10 cellular contexts compared by ENCODE assay signal in the genomic region with DNA sequence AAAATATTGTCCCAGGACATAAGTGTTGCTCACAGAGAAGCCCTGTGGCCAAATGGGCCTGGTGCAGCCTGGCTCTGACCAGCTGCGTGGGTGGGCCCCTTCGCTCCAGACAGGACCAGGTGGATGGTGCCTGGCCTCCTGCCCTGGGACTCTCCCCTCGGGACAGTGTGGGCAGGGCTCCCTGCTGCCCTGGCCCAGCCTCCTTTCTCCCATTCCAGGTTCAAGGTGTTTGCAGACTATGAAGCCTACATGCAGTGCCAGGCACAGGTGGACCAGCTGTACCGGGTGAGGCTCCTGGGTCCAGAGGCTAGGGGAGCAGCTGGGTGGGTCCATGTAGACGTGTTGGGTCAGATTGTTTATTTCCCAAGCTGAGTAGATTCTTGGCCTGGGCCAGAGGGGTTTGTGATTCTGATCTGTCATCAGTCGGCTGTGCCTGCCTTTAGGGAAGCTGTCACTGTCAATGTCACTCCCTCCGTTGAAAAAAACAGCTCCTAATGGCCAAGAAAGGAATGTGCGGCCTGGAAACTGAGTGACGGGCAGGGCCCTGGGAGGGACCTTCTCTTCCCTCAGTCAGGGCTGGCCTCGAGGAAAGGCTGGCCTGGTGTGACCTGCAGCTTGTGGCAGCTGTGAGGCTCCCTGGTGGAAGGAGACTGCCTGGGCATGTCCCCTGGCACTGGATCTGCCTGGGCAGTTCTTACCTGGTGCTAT. TPM values are rescaled to one million over a fixed set of nuclear protein-coding genes. Genes with fewer than 3 reads are reported as not detected.
A peak's percentile ranks its signal among the peaks of the same experiment; 100 is the strongest.
DNase-seq lines count a peak whose midpoint lies in the region; ATAC-seq and FAIRE-seq lines count a peak whose summit lies in the region.
"Had no signal": no experiment of that assay in that cellular context is flagged by ENCODE, and none has a peak within 500 bp of the region (broad histone marks: within the 10 kb centered on the region; RNA-seq: fewer than 3 reads in every experiment).

No MANE protein-coding gene starts in this region.

- H3K36me3 ChIP-seq in GM23248 (ENCODE audit: low read depth) (no peaks in the 10 kb centered on the region), small intestine (ENCODE audit: control insufficient read depth in 2 of 2, insufficient read depth in 2 of 2, low read length in 2 of 2) (peaks cover 3% of the 10 kb centered on the region in 2 donors)

- peak; percentile 29 for DNase-seq in GM23248
- DNase-seq in hepatic stellate cell (ENCODE audit: low spot score) = peak; percentile 49
- peak; percentile 69 for DNase-seq in small intestine
- DNase-seq in NCI-H146 treated with DMSO at 0.1 percent for 48 hours (lab: John Stamatoyannopoulos, UW; ENCODE audit: unreplicated experiment) = no peak
- DNase-seq in activated naive CD4-positive, alpha-beta T cell treated with anti-CD3 and anti-CD28 coated beads for 36 hours = no peak
- no peak for DNase-seq in stimulated activated CD4-positive, alpha-beta T cell treated with anti-CD3 and anti-CD28 coated beads, Interleukin-4, amount 100 ng/mL, for 24 hours
- DNase-seq: NCI-H446; stimulated activated CD4-positive, alpha-beta T cell treated with anti-CD3 and anti-CD28 coated beads, Interleukin-15, amount 100 ng/mL, for 24 hours had no signal

- H3K9me3 Mint-ChIP-seq in activated naive CD4-positive, alpha-beta T cell treated with anti-CD3 and anti-CD28 coated beads for 36 hours = no peaks in the 10 kb centered on the region

- H3K4me3 ChIP-seq in GM23248 = no peak overlapping the region
- H3K4me3 ChIP-seq in small intestine (ENCODE audit: low read depth in 1 of 2, low read length in 2 of 2) = no peak overlapping the region

- H3K27ac Mint-ChIP-seq in activated naive CD4-positive, alpha-beta T cell treated with anti-CD3 and anti-CD28 coated beads for 36 hours = no peak overlapping the region

- H3K4me1 ChIP-seq in GM23248 (ENCODE audit: insufficient read depth) (no peaks in the 10 kb centered on the region; the same call in 1 of the 2 replicates), small intestine (ENCODE audit: control insufficient read depth in 2 of 2, insufficient read depth in 1 of 2, low read depth in 1 of 2, low read length in 1 of 2) (peaks cover 0 to 1% of the 10 kb centered on the region in 2 donors)

- no peak overlapping the region for H3K4me2 ChIP-seq in GM23248 (ENCODE audit: unreplicated experiment)

- H3K79me2 ChIP-seq in GM23248 (ENCODE audit: insufficient read depth) = no peaks in the 10 kb centered on the region

- CTCF ChIA-PET in activated naive CD4-positive, alpha-beta T cell treated with anti-CD3 and anti-CD28 coated beads for 36 hours (lab: Charles Lee) = interaction anchor here (0.8 to 3.9 kb wide), 13 partner anchors 12 to 301 kb away, joined by 3 to 49 read pairs (median 4); no protein-coding TSS in a partner anchor

- WGBS in GM23248 (ENCODE audit: low coverage in 1 of 2, low lambda C conversion rate in 2 of 2, missing lambda C conversion rate in 2 of 2), 2 experiments = 42 to 44% methylated on average over 10 of the region's 10 CpGs
- 33 to 54% (median 49%) methylated on average over 10 of the region's 10 CpGs for WGBS in small intestine, 3 donors

- H3K4me1 Mint-ChIP-seq in activated naive CD4-positive, alpha-beta T cell treated with anti-CD3 and anti-CD28 coated beads for 36 hours (ENCODE audit: low read depth) = no peaks in the 10 kb centered on the region

- no peaks in the 10 kb centered on the region for H3K27me3 ChIP-seq in GM23248 (replicated peaks; ENCODE audit: insufficient read depth)
- no peaks in the 10 kb centered on the region for H3K27me3 ChIP-seq in small intestine (ENCODE audit: control insufficient read depth in 2 of 2, insufficient read depth in 2 of 2, low read length in 2 of 2)

- peaks cover 1% of the 10 kb centered on the region for H3K36me3 Mint-ChIP-seq in activated naive CD4-positive, alpha-beta T cell treated with anti-CD3 and anti-CD28 coated beads for 36 hours (ENCODE audit: low read depth)

- H3K27ac ChIP-seq in GM23248 (no peak overlapping the region), angular gyrus (ENCODE audit: low read depth, low read length) (peak overlapping the region; percentile 24), small intestine (ENCODE audit: low read depth in 1 of 2, low read length in 1 of 2) (peak overlapping the region; percentile 17 to 59)

- in situ Hi-C loops in GM23248 (cut with MboI) = loop anchor here (5.0 to 10.0 kb wide), 2 partner anchors 107 to 301 kb away; partner anchors contain the start of gene APMAP

- no peak for FAIRE-seq in small intestine (lab: Jason Lieb, UNC)

- H4K20me1 ChIP-seq in GM23248 (ENCODE audit: insufficient read depth) = no peaks in the 10 kb centered on the region

- H3K9me2 ChIP-seq in GM23248 (ENCODE audit: insufficient read depth) = no peaks in the 10 kb centered on the region

- intact Hi-C loops in activated naive CD4-positive, alpha-beta T cell treated with anti-CD3 and anti-CD28 coated beads for 36 hours (cut with micrococcal nuclease) = loop anchor here (2.0 to 5.0 kb wide), 3 partner anchors 48 to 301 kb away; partner anchors contain the start of gene PYGB

- H3K27me3 Mint-ChIP-seq in activated naive CD4-positive, alpha-beta T cell treated with anti-CD3 and anti-CD28 coated beads for 36 hours (ENCODE audit: low read depth) = no peaks in the 10 kb centered on the region

- ATAC-seq in GM18517 (IDR thresholded peaks at IDR 0.05; ENCODE audit: unreplicated experiment) = no peak

- H3F3A ChIP-seq in GM23248 (ENCODE audit: insufficient read depth) = peaks cover 24% of the 10 kb centered on the region

- no peak overlapping the region for H3K9ac ChIP-seq in GM23248

- no peak overlapping the region for H3K4me3 Mint-ChIP-seq in activated naive CD4-positive, alpha-beta T cell treated with anti-CD3 and anti-CD28 coated beads for 36 hours

- no peaks in the 10 kb centered on the region for H3K9me3 ChIP-seq in GM23248 (ENCODE audit: low read depth)
- no peaks in the 10 kb centered on the region for H3K9me3 ChIP-seq in small intestine (ENCODE audit: control insufficient read depth, low read depth)

- H2AFZ ChIP-seq in GM23248 = no peak overlapping the region

RNA-seq across cellular contexts. Expression of gene PYGB, which starts 47.7 kb away (rescaled TPM):
- 116 and 123 TPM in 2 replicates for total RNA-seq in GM23248 (2014; rRNA removed; shearing (Covaris generic))
- 74.1 and 78.3 TPM in 2 replicates for polyA plus RNA-seq in GM23248 (2016; fragmentation: Nextera tagmentation; extraction: Ambion mirVana)
- 10 to 100 TPM; 25.7 to 37.0 (median 28.4) TPM for polyA plus RNA-seq in small intestine
- total RNA-seq in activated naive CD4-positive, alpha-beta T cell treated with anti-CD3 and anti-CD28 coated beads for 36 hours = 10 to 100 TPM; 19.6 to 20.0 TPM

Comparison
In these comparisons a context has a peak if more than half of its experiments do, and no peak if none do; other contexts are left out.
1. DNase-seq: peak in GM23248 (single experiment), hepatic stellate cell (single experiment) and small intestine (single experiment); none in NCI-H146 treated with DMSO at 0.1 percent for 48 hours (single experiment), activated naive CD4-positive, alpha-beta T cell treated with anti-CD3 and anti-CD28 coated beads for 36 hours (single experiment) and stimulated activated CD4-positive, alpha-beta T cell treated with anti-CD3 and anti-CD28 coated beads, Interleukin-4, amount 100 ng/mL, for 24 hours (single experiment).